ENCODE assay signal across 38 cellular contexts in genomic region chr16:27070776-27071175, GRCh38. TPM values are rescaled to one million over a fixed set of nuclear protein-coding genes. Genes with fewer than 3 reads are reported as not detected.
"Had no signal": no experiment of that assay in that cellular context is flagged by ENCODE, and none has a peak within 500 bp of the region (broad histone marks: within the 10 kb centered on the region; RNA-seq: fewer than 3 reads in every experiment).

No MANE protein-coding gene starts in this region.

- H3K27ac ChIP-seq: KMS-11 had no signal

- H3K36me3 ChIP-seq: MG63 had no signal

- DNase-seq: Karpas-422, Kasumi-1, KG1, MG63, MM.1S, MV-4-11, NCI-H1048, NCI-H1092, NCI-H1092 treated with DMSO at 0.1 percent for 48 hours, NCI-H1105, NCI-H1105 treated with DMSO at 0.1 percent for 48 hours, NCI-H1417, NCI-H1417 treated with DMSO at 0.1 percent for 48 hours, NCI-H1436, NCI-H1436 treated with DMSO at 0.1 percent for 48 hours, NCI-H146, NCI-H1694, NCI-H1694 treated with DMSO at 0.1 percent for 48 hours, NCI-H187, NCI-H187 treated with DMSO at 0.1 percent for 48 hours, NCI-H1930, NCI-H2029, NCI-H2029 treated with DMSO at 0.1 percent for 48 hours, NCI-H2081, NCI-H2081 treated with DMSO at 0.1 percent for 48 hours, NCI-H2107, NCI-H2171, NCI-H2171 treated with DMSO at 0.1 percent for 48 hours, NCI-H2227 treated with DMSO at 0.1 percent for 48 hours, NCI-H226, NCI-H345, NCI-H446, NCI-H446 treated with DMSO at 0.1 percent for 48 hours had no signal

- H3K4me3 ChIP-seq: MG63 had no signal

- H3K4me2 ChIP-seq: KMS-11 had no signal

- H3K27me3 ChIP-seq: MG63 had no signal

- H3K9ac ChIP-seq: KMS-11 had no signal

RNA-seq across cellular contexts. Expression of gene C16orf82, which starts 4.0 kb away (rescaled TPM):
- total RNA-seq: LHCN-M2, M059J, MCF 10A, NCI-H460 had no signal
